ENCODE assay signal across 13 cellular contexts in the genomic region with DNA sequence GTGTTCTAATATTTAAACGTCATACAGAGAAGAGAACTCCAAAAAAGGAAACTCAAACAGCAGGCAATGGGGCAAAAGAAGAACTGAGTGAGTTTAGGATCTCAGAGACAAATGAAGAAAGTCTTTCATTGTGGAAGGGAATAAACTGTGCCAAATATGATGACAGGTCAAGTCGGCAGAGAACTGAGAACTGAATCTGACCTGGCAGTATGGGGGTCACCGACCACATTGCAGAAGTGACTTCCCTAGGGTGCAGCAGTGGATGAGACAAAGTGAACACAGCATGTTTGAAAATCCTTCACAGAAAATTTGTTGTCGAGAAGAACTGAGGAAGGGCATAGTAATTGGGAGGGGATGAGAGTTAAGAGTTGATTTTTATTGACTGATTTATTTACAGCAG. TPM values are rescaled to one million over a fixed set of nuclear protein-coding genes. Genes with fewer than 3 reads are reported as not detected.
DNase-seq lines count a peak whose midpoint lies in the region; ATAC-seq and TF ChIP-seq lines count a peak whose summit lies in the region.
"Had no signal": no experiment of that assay in that cellular context is flagged by ENCODE, and none has a peak within 500 bp of the region (broad histone marks: within the 10 kb centered on the region; RNA-seq: fewer than 3 reads in every experiment).

No MANE protein-coding gene starts in this region.

- H3K36me3 ChIP-seq in transverse colon: peaks cover 0 to 51% (median 15%) of the 10 kb centered on the region in 4 donors
- peaks cover 8 to 98% of the 10 kb centered on the region in 2 donors for H3K36me3 ChIP-seq in neuronal stem cell (replicated peaks in 1 of 2; ENCODE audit: control insufficient read depth in 2 of 2, insufficient read depth in 2 of 2, low read length in 2 of 2)

- DNase-seq in endothelial cell (ENCODE audit: low spot score) (no peak), G401 (ENCODE audit: low spot score) (no peak), transverse colon (no peak), DMS 273 (lab: John Stamatoyannopoulos, UW; ENCODE audit: unreplicated experiment) (no peak), neuronal stem cell (ENCODE audit: low spot score) (no peak)
- DNase-seq: activated effector memory CD4-positive, alpha-beta T cell treated with Interleukin-2 at 50 U/mL for 16 hours; heart right ventricle; NCI-H1092 treated with DMSO at 0.1 percent for 48 hours had no signal

- H3K4me3 ChIP-seq in transverse colon (no peak overlapping the region), neuronal stem cell (ENCODE audit: low read length in 2 of 2) (no peak overlapping the region)
- H3K4me3 ChIP-seq: BLaER1, heart right ventricle had no signal

- no peak overlapping the region for H3K4ac ChIP-seq in neuronal stem cell (ENCODE audit: low read length)

- peak; percentile 60 for ATAC-seq in GM18508 (IDR thresholded peaks at IDR 0.05; ENCODE audit: insufficient read depth, unreplicated experiment)
- peak; percentile 62 for ATAC-seq in GM21529 (IDR thresholded peaks at IDR 0.05; ENCODE audit: unreplicated experiment)
- ATAC-seq in HG03432 (IDR thresholded peaks at IDR 0.05; ENCODE audit: unreplicated experiment): peak; percentile 60
- ATAC-seq: heart right ventricle had no signal

- peaks cover 2% of the 10 kb centered on the region for H3K27me3 Mint-ChIP-seq in endothelial cell (ENCODE audit: unreplicated experiment)

- no peak overlapping the region for H3K9ac ChIP-seq in neuronal stem cell (ENCODE audit: low read depth, low read length, poor library complexity)
- H3K9ac ChIP-seq: BLaER1 had no signal

- 76 to 84% methylated on average over 4 of the region's 4 CpGs for WGBS in transverse colon (ENCODE audit: low coverage in 1 of 2), 2 donors
- 100% methylated on average over 1 of the region's 4 CpGs; no CpG with 5 or more reads in 1 of the 2 donors for WGBS in neuronal stem cell (ENCODE audit: extremely low coverage in 2 of 2, insufficient read length in 2 of 2, insufficient replicate concordance in 1 of 2), 2 donors

- no peak overlapping the region for H2AK5ac ChIP-seq in neuronal stem cell (ENCODE audit: low read depth, low read length)

- H3K4me3 Mint-ChIP-seq in endothelial cell (ENCODE audit: unreplicated experiment): peak overlapping the region; percentile 21
- H3K4me3 Mint-ChIP-seq: mesothelial cell of epicardium had no signal

- in situ Hi-C loops in G401 (cut with HindIII; ENCODE audit: low sequenced_read_pairs): no loop called here
- in situ Hi-C loops in transverse colon (cut with MboI; ENCODE audit: low pct_ligation_motif_present in 1 of 4, low pct_unique_long_range_greater_than_20kb in 1 of 4, low sequenced_read_pairs in 3 of 4): no loop called here

- peaks cover 0 to 7% (median 0%) of the 10 kb centered on the region in 4 donors for H3K4me1 ChIP-seq in transverse colon
- peaks cover 2 to 5% of the 10 kb centered on the region in 2 donors for H3K4me1 ChIP-seq in neuronal stem cell (ENCODE audit: control insufficient read depth in 2 of 2, insufficient read depth in 1 of 2, low read depth in 1 of 2, low read length in 2 of 2)

- no peak overlapping the region for H4K91ac ChIP-seq in neuronal stem cell (ENCODE audit: low read depth, low read length, poor library complexity)

- no peaks in the 10 kb centered on the region for H3K27me3 ChIP-seq in transverse colon
- no peaks in the 10 kb centered on the region for H3K27me3 ChIP-seq in neuronal stem cell (ENCODE audit: control insufficient read depth in 3 of 3, insufficient read depth in 3 of 3, low read depth in 1 of 3, low read length in 3 of 3)
- H3K27me3 ChIP-seq: BLaER1, heart right ventricle had no signal

- H2BK12ac ChIP-seq in neuronal stem cell (ENCODE audit: low read length): no peak overlapping the region

- peaks cover 20% of the 10 kb centered on the region for H3K4me1 Mint-ChIP-seq in endothelial cell (ENCODE audit: unreplicated experiment)

- TF ChIP-seq POLR2A in transverse colon (IDR thresholded peaks at IDR 0.05): no peak

- TF ChIP-seq CTCF in endothelial cell (IDR thresholded peaks at IDR 0.05; ENCODE audit: unreplicated experiment) (no peak), transverse colon (IDR thresholded peaks at IDR 0.05) (no peak)

- H4K8ac ChIP-seq in neuronal stem cell (ENCODE audit: low read depth, low read length): no peak overlapping the region

- H3K4me2 ChIP-seq in neuronal stem cell (ENCODE audit: insufficient read depth, low read length, poor library complexity, severe bottlenecking): no peak overlapping the region
- H3K4me2 ChIP-seq: BLaER1 had no signal

- H2BK5ac ChIP-seq in neuronal stem cell (ENCODE audit: low read length): no peak overlapping the region

- no peaks in the 10 kb centered on the region for H3K9me3 Mint-ChIP-seq in endothelial cell (ENCODE audit: unreplicated experiment)
- H3K9me3 Mint-ChIP-seq: mesothelial cell of epicardium had no signal

- H2BK120ac ChIP-seq in neuronal stem cell (ENCODE audit: low read depth, low read length): no peak overlapping the region

- TF ChIP-seq EP300 in transverse colon (IDR thresholded peaks at IDR 0.05; ENCODE audit: low read depth): no peak

- H3K23ac ChIP-seq in neuronal stem cell (ENCODE audit: low read depth, low read length, poor library complexity): no peak overlapping the region

- H2BK15ac ChIP-seq in neuronal stem cell (ENCODE audit: low read length): no peak overlapping the region

- H3K9me3 ChIP-seq in transverse colon: no peaks in the 10 kb centered on the region
- H3K9me3 ChIP-seq in neuronal stem cell (replicated peaks in 1 of 2; ENCODE audit: control insufficient read depth in 2 of 2, insufficient read depth in 1 of 2, low read depth in 1 of 2, low read length in 2 of 2): no peaks in the 10 kb centered on the region
- H3K9me3 ChIP-seq: BLaER1, heart right ventricle had no signal

- peaks cover 45% of the 10 kb centered on the region for H3K36me3 Mint-ChIP-seq in endothelial cell (ENCODE audit: low read depth, unreplicated experiment)

- H3K27ac ChIP-seq in transverse colon (no peak overlapping the region), neuronal stem cell (replicated peaks; ENCODE audit: low read length) (no peak overlapping the region)
- H3K27ac ChIP-seq: BLaER1 had no signal

- no peaks in the 10 kb centered on the region for H3K79me1 ChIP-seq in neuronal stem cell (ENCODE audit: low read depth, low read length)

- no peak overlapping the region for H2AFZ ChIP-seq in neuronal stem cell (ENCODE audit: low read length)

- no peak overlapping the region for H3K14ac ChIP-seq in neuronal stem cell (ENCODE audit: low read length)

- peak overlapping the region; percentile 46 for H3K27ac Mint-ChIP-seq in endothelial cell (ENCODE audit: unreplicated experiment)

- no peak overlapping the region for H3K18ac ChIP-seq in neuronal stem cell (ENCODE audit: low read length)

- intact Hi-C loops in transverse colon (cut with DNase I; ENCODE audit: low total_unique reads): no loop called here

RNA-seq across cellular contexts. Expression of gene TTC21B, which starts 55.8 kb away (rescaled TPM):
- total RNA-seq in endothelial cell (ENCODE audit: unreplicated experiment) (101 TPM), transverse colon (10 to 100 TPM; 11.9 to 33.8 (median 23.0) TPM)
- total RNA-seq in G401 (2014; rRNA removed; shearing (Covaris generic)): 4.4 and 18.5 TPM in 2 replicates
- polyA plus RNA-seq in neuronal stem cell (2013, experiment 1 of 2): 10.3 TPM
- polyA plus RNA-seq in neuronal stem cell (2013, experiment 2 of 2): 9.1 TPM
